Comparison of ENCODE assay signal across 24 cellular contexts in the genomic region with DNA sequence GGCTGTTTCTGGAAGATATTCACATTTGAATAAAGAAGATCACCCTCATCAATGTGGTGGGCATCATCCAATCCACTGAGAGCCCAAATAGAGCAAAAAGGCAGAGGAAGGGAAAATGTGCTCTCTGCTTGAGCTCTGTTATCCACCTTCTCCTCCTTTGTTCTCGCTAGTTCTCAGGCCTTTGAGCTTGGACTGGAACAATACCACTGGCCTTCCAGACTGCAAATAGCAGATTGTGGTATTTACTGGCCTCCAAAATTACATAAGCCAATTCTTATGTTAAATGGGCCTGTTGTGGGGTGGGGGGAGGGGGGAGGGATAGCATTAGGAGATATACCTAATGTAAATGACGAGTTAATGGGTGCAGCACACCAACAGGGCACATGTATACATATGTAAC.
"Had no signal": no experiment of that assay in that cellular context is flagged by ENCODE, and none has a peak within 500 bp of the region (broad histone marks: within the 10 kb centered on the region; RNA-seq: fewer than 3 reads in every experiment).

No MANE protein-coding gene starts in this region.

- H3K27ac Mint-ChIP-seq: naive thymus-derived CD8-positive, alpha-beta T cell had no signal

- H3K27me3 ChIP-seq: ovary, right atrium auricular region, sigmoid colon, stomach had no signal

- H3K9me3 Mint-ChIP-seq: neural crest cell had no signal

- DNase-seq: cortex of kidney; dorsolateral prefrontal cortex; effector CD8-positive, alpha-beta T cell; heart right ventricle; hypothalamus; kidney glomerular epithelial cell; mammary epithelial cell; mucosa of descending colon; naive thymus-derived CD8-positive, alpha-beta T cell; nucleus accumbens; ovary; sigmoid colon; stimulated activated CD4-positive, alpha-beta T cell treated with anti-CD3 and anti-CD28 coated beads, Interleukin-2, amount 100 ng/mL, for 24 hours; stimulated activated CD4-positive, alpha-beta T cell treated with anti-CD3 and anti-CD28 coated beads, Interleukin-4, amount 100 ng/mL, for 4 hours; stimulated activated naive CD4-positive, alpha-beta T cell; stomach; substantia nigra; transverse colon had no signal

- ATAC-seq: esophagus mucosa; heart right ventricle; left lobe of liver; mucosa of descending colon; naive thymus-derived CD8-positive, alpha-beta T cell had no signal

- H3K27ac ChIP-seq: dorsolateral prefrontal cortex, heart right ventricle, ovary, right atrium auricular region, sigmoid colon, skin epidermis, stomach, thoracic aorta, transverse colon had no signal

- H3K4me1 Mint-ChIP-seq: naive thymus-derived CD8-positive, alpha-beta T cell; neural crest cell had no signal

- H3K36me3 Mint-ChIP-seq: naive thymus-derived CD8-positive, alpha-beta T cell had no signal

- H3K9me3 ChIP-seq: mucosa of descending colon, ovary, right atrium auricular region, sigmoid colon, thoracic aorta, transverse colon had no signal

- H3K4me3 ChIP-seq: dorsolateral prefrontal cortex, heart right ventricle, mucosa of descending colon, ovary, right atrium auricular region, sigmoid colon, skin epidermis, stomach, thoracic aorta, transverse colon had no signal

- H3K36me3 ChIP-seq: heart right ventricle, ovary, right atrium auricular region, sigmoid colon, stomach, thoracic aorta, transverse colon had no signal

- H3K4me1 ChIP-seq: heart right ventricle, right atrium auricular region, sigmoid colon, transverse colon had no signal

- H3K4me3 Mint-ChIP-seq: naive thymus-derived CD8-positive, alpha-beta T cell; neural crest cell had no signal
